Comparison of ENCODE assay signal across 23 cellular contexts in genomic region chr21:46641656-46642055, GRCh38. TPM values are rescaled to one million over a fixed set of nuclear protein-coding genes. Genes with fewer than 3 reads are reported as not detected.
DNase-seq lines count a peak whose midpoint lies in the region; ATAC-seq, FAIRE-seq and TF ChIP-seq lines count a peak whose summit lies in the region.
"Had no signal": no experiment of that assay in that cellular context is flagged by ENCODE, and none has a peak within 500 bp of the region (broad histone marks: within the 10 kb centered on the region; RNA-seq: fewer than 3 reads in every experiment).

No MANE protein-coding gene starts in this region.

- peak overlapping the region in 1 of 3 donors; percentile 28 for H3K4me3 Mint-ChIP-seq in T-cell
- no peak overlapping the region for H3K4me3 Mint-ChIP-seq in stimulated activated effector memory CD8-positive, alpha-beta T cell treated with anti-CD3 and anti-CD28 coated beads, Interleukin-12 subunit alpha, Interleukin-12 subunit beta, amount 100 ng/mL, for 72 hours
- H3K4me3 Mint-ChIP-seq: activated B cell treated with CpG ODN at 0.5 μM for 24 hours; CD14-positive monocyte; nephron; stimulated activated naive CD8-positive, alpha-beta T cell treated with anti-CD3 and anti-CD28 coated beads, Interleukin-15, amount 100 ng/mL, for 72 hours had no signal

- peaks cover 56% of the 10 kb centered on the region for H3K36me3 Mint-ChIP-seq in T-cell
- H3K36me3 Mint-ChIP-seq in stimulated activated effector memory CD8-positive, alpha-beta T cell treated with anti-CD3 and anti-CD28 coated beads, Interleukin-12 subunit alpha, Interleukin-12 subunit beta, amount 100 ng/mL, for 72 hours: peaks cover 88% of the 10 kb centered on the region

- H3K9me3 Mint-ChIP-seq in T-cell: no peaks in the 10 kb centered on the region
- no peaks in the 10 kb centered on the region for H3K9me3 Mint-ChIP-seq in stimulated activated effector memory CD8-positive, alpha-beta T cell treated with anti-CD3 and anti-CD28 coated beads, Interleukin-12 subunit alpha, Interleukin-12 subunit beta, amount 100 ng/mL, for 72 hours
- H3K9me3 Mint-ChIP-seq: activated B cell treated with CpG ODN at 0.5 μM for 24 hours, nephron had no signal

- peak; percentile 29 for FAIRE-seq in keratinocyte (lab: Jason Lieb, UNC)

- peaks cover 44% of the 10 kb centered on the region for H3K79me2 ChIP-seq in keratinocyte (ENCODE audit: control insufficient read depth, insufficient read depth, low read length)

- no peaks in the 10 kb centered on the region for H3K27me3 Mint-ChIP-seq in T-cell
- H3K27me3 Mint-ChIP-seq: activated B cell treated with CpG ODN at 0.5 μM for 24 hours; stimulated activated naive CD8-positive, alpha-beta T cell treated with anti-CD3 and anti-CD28 coated beads, Interleukin-15, amount 100 ng/mL, for 72 hours had no signal

- in situ Hi-C loops in KBM-7 (cut with MboI; ENCODE audit: low pct_unique_long_range_greater_than_20kb, low sequenced_read_pairs): no loop called here

- DNase-seq in Right ventricle myocardium superior: no peak
- DNase-seq in left ventricle myocardium inferior: no peak
- no peak for DNase-seq in T-cell
- no peak for DNase-seq in keratinocyte (ENCODE audit: low read depth, low spot score)
- no peak for DNase-seq in stimulated activated effector memory CD8-positive, alpha-beta T cell treated with anti-CD3 and anti-CD28 coated beads, Interleukin-12 subunit alpha, Interleukin-12 subunit beta, amount 100 ng/mL, for 72 hours (ENCODE audit: low spot score in 2 of 2)
- DNase-seq in KBM-7: no peak
- no peak for DNase-seq in NCI-H1417 (lab: John Stamatoyannopoulos, UW)
- DNase-seq: activated B cell treated with CpG ODN at 0.5 μM for 24 hours; activated CD4-positive, alpha-beta T cell treated with anti-CD3 and anti-CD28 coated beads, Interleukin-2, amount 50 U/mL, for 48 hours; activated gamma-delta T cell treated with Interleukin-2 at 50 U/mL for 16 hours; cerebellar nuclear complex; IMR-90; NCI-H2081 treated with DMSO at 0.1 percent for 48 hours; NCI-H82; sigmoid colon; stimulated activated CD4-positive, alpha-beta T cell treated with anti-CD3 and anti-CD28 coated beads, Interleukin-15, amount 100 ng/mL, for 24 hours; stimulated activated naive CD8-positive, alpha-beta T cell treated with anti-CD3 and anti-CD28 coated beads, Interleukin-15, amount 100 ng/mL, for 72 hours had no signal

- TF ChIP-seq CTCF in left ventricle myocardium inferior (IDR thresholded peaks at IDR 0.05; ENCODE audit: borderline replicate concordance) (no peak), keratinocyte (optimal IDR thresholded peaks at IDR 0.05 in 1 of 3, IDR thresholded peaks at IDR 0.05 in 1 of 3, conservative IDR thresholded peaks at IDR 0.05 in 1 of 3; ENCODE audit: extremely low read depth in 1 of 3, insufficient read depth in 2 of 3, low read length in 3 of 3) (no peak)

- CTCF ChIA-PET in T-cell (lab: Charles Lee): interaction anchor here in 1 of 2 donors (0.6 kb wide), 1 partner anchor 25 kb away, joined by 3 read pairs; no protein-coding TSS in a partner anchor

- H3K4me3 ChIP-seq in left ventricle myocardium inferior: no peak overlapping the region
- no peak overlapping the region for H3K4me3 ChIP-seq in keratinocyte (ENCODE audit: control insufficient read depth in 2 of 3, extremely low read depth in 1 of 3, insufficient read depth in 2 of 3, low read depth in 1 of 3, low read length in 3 of 3)
- H3K4me3 ChIP-seq: sigmoid colon, tibial nerve had no signal

- peaks cover 43% of the 10 kb centered on the region for H3K4me1 ChIP-seq in left ventricle myocardium inferior
- H3K4me1 ChIP-seq in keratinocyte (ENCODE audit: control insufficient read depth, extremely low read depth, insufficient read depth, low read length): peaks cover 22% of the 10 kb centered on the region

- no peak overlapping the region for H3K27ac ChIP-seq in left ventricle myocardium inferior (replicated peaks)
- H3K27ac ChIP-seq in keratinocyte (ENCODE audit: control insufficient read depth, insufficient read depth, low read length): no peak overlapping the region
- H3K27ac ChIP-seq: epithelial cell of prostate, sigmoid colon had no signal

- H4K20me1 ChIP-seq in keratinocyte (ENCODE audit: control insufficient read depth, extremely low read depth, insufficient read depth, low read length): peaks cover 8% of the 10 kb centered on the region

- no peaks in the 10 kb centered on the region for H3K9me1 ChIP-seq in keratinocyte (ENCODE audit: control insufficient read depth, extremely low read depth, insufficient read depth, low read length)

- H3K4me2 ChIP-seq in keratinocyte (ENCODE audit: control insufficient read depth, extremely low read depth, insufficient read depth, low read depth, low read length): no peak overlapping the region

- H3K9ac ChIP-seq in keratinocyte (ENCODE audit: control insufficient read depth, extremely low read depth, insufficient read depth, low read length): no peak overlapping the region

- H2AFZ ChIP-seq in keratinocyte (ENCODE audit: control insufficient read depth, low read length): no peak overlapping the region

- POLR2A ChIA-PET in T-cell (lab: Charles Lee): no interaction called here

- intact Hi-C loops in Right ventricle myocardium superior (cut with DNase I): no loop called here
- intact Hi-C loops in left ventricle myocardium inferior (cut with micrococcal nuclease): no loop called here

- ATAC-seq in Right ventricle myocardium superior (ENCODE audit: poor library complexity) (peak; percentile 45), T-cell (replicated peaks in 1 of 4) (no peak), HG03442 (IDR thresholded peaks at IDR 0.05; ENCODE audit: unreplicated experiment) (no peak)
- no peak for ATAC-seq in stimulated activated effector memory CD8-positive, alpha-beta T cell treated with anti-CD3 and anti-CD28 coated beads, Interleukin-12 subunit alpha, Interleukin-12 subunit beta, amount 100 ng/mL, for 72 hours
- ATAC-seq: stimulated activated naive CD8-positive, alpha-beta T cell treated with anti-CD3 and anti-CD28 coated beads, Interleukin-15, amount 100 ng/mL, for 72 hours had no signal

- no peaks in the 10 kb centered on the region for H3K9me3 ChIP-seq in left ventricle myocardium inferior (replicated peaks)
- no peaks in the 10 kb centered on the region for H3K9me3 ChIP-seq in keratinocyte (ENCODE audit: control insufficient read depth, low read depth, low read length)
- H3K9me3 ChIP-seq: sigmoid colon, tibial nerve had no signal

- no peaks in the 10 kb centered on the region for H3K27me3 ChIP-seq in left ventricle myocardium inferior (ENCODE audit: low read depth)
- H3K27me3 ChIP-seq in keratinocyte (ENCODE audit: control insufficient read depth, extremely low read depth, insufficient read depth, low read length): no peaks in the 10 kb centered on the region
- H3K27me3 ChIP-seq: sigmoid colon, tibial nerve had no signal

- dilution Hi-C loops in keratinocyte (cut with MboI; ENCODE audit: extremely low pct_ligation_motif_present, low sequenced_read_pairs): no loop called here

- H3K27ac Mint-ChIP-seq in T-cell: peak overlapping the region; percentile 9 to 49
- H3K27ac Mint-ChIP-seq in stimulated activated effector memory CD8-positive, alpha-beta T cell treated with anti-CD3 and anti-CD28 coated beads, Interleukin-12 subunit alpha, Interleukin-12 subunit beta, amount 100 ng/mL, for 72 hours: peak overlapping the region; percentile 76
- H3K27ac Mint-ChIP-seq: activated B cell treated with CpG ODN at 0.5 μM for 24 hours, nephron had no signal

- peaks cover 63 to 74% (median 65%) of the 10 kb centered on the region in 3 donors for H3K4me1 Mint-ChIP-seq in T-cell
- peaks cover 48% of the 10 kb centered on the region for H3K4me1 Mint-ChIP-seq in stimulated activated effector memory CD8-positive, alpha-beta T cell treated with anti-CD3 and anti-CD28 coated beads, Interleukin-12 subunit alpha, Interleukin-12 subunit beta, amount 100 ng/mL, for 72 hours

- H3K36me3 ChIP-seq in left ventricle myocardium inferior: peaks cover 47% of the 10 kb centered on the region
- H3K36me3 ChIP-seq in keratinocyte (ENCODE audit: control insufficient read depth in 2 of 2, extremely low read depth in 1 of 2, insufficient read depth in 2 of 2, low read length in 2 of 2): peaks cover 22 to 32% of the 10 kb centered on the region in 2 experiments

RNA-seq across cellular contexts. Expression of gene PRMT2, which starts 6.2 kb away (rescaled TPM):
- total RNA-seq in Right ventricle myocardium superior (49.8 TPM), left ventricle myocardium inferior (56.4 TPM), T-cell (100 to 1,000 TPM; 145 to 258 (median 205) TPM)
- polyA plus RNA-seq in keratinocyte: 97.3 to 124 TPM (median 115 TPM) in 3 replicates
- polyA plus RNA-seq in keratinocyte (2011; ENCODE audit: low read depth): 80.2 TPM
- polyA plus RNA-seq in keratinocyte (2011; cell fraction: cytosol; rRNA removed): 84.1 and 131 TPM in 2 replicates
- polyA plus RNA-seq in keratinocyte (2011; cell fraction: nucleus; rRNA removed): 97.5 and 103 TPM in 2 replicates
- 58.7 and 113 TPM in 2 replicates for polyA plus RNA-seq in keratinocyte (2012; ENCODE audit: low replicate concordance)
- polyA minus RNA-seq in keratinocyte: 72.7 to 98.4 TPM (median 93.8 TPM) in 3 replicates
- 74.4 TPM for polyA minus RNA-seq in keratinocyte (2011; cell fraction: cytosol; rRNA and poly(A)+ RNA removed)
- polyA minus RNA-seq in keratinocyte (2011; cell fraction: nucleus; rRNA and poly(A)+ RNA removed): 32.7 and 42.4 TPM in 2 replicates

RNA-seq across cellular contexts. Expression of gene S100B, which starts 36.8 kb away (rescaled TPM):
- total RNA-seq in Right ventricle myocardium superior: 5.5 TPM
- total RNA-seq in left ventricle myocardium inferior: 2.8 TPM
- total RNA-seq in T-cell: 10 to 100 TPM in 2 of 5 donors, 1 to 10 TPM in 2, under 1 TPM in 1; 0.49 to 11.4 (median 8.9) TPM
- not detected in 3 replicates for polyA plus RNA-seq in keratinocyte
- not detected for polyA plus RNA-seq in keratinocyte (2011; ENCODE audit: low read depth)
- polyA plus RNA-seq in keratinocyte (2011; cell fraction: cytosol; rRNA removed): 0.21 and 0.33 TPM in 2 replicates
- not detected in 2 replicates for polyA plus RNA-seq in keratinocyte (2011; cell fraction: nucleus; rRNA removed)
- not detected in 2 replicates for polyA plus RNA-seq in keratinocyte (2012; ENCODE audit: low replicate concordance)
- polyA minus RNA-seq in keratinocyte: not detected in 3 replicates
- not detected for polyA minus RNA-seq in keratinocyte (2011; cell fraction: cytosol; rRNA and poly(A)+ RNA removed)
- polyA minus RNA-seq in keratinocyte (2011; cell fraction: nucleus; rRNA and poly(A)+ RNA removed): not detected in 2 replicates
- total RNA-seq: activated B cell treated with CpG ODN at 0.5 μM for 24 hours, M059J had no signal
